ENCODE assay signal across 14 cellular contexts in the genomic region with DNA sequence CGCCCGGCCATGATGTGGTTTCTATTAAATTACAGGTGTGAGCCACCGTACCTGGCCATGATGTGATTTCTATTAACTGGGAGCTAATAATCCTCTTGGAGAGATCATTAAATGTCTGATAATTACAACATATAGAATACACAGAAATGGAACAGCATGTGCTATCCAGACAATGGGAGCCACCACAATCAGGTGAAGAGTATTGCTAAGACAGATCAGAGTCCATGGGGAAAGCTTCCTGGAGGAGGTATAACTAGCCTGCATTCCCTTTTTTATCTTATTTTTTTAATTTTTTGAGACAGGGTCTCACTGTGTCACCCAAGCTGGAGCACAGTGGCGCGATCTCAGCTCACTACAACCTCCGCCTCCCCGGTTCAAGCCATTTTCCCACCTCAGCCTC.
DNase-seq lines count a peak whose midpoint lies in the region; ATAC-seq, FAIRE-seq and TF ChIP-seq lines count a peak whose summit lies in the region.
"Had no signal": no experiment of that assay in that cellular context is flagged by ENCODE, and none has a peak within 500 bp of the region (broad histone marks: within the 10 kb centered on the region; RNA-seq: fewer than 3 reads in every experiment).

No MANE protein-coding gene starts in this region.

- no peak for TF ChIP-seq POLR2A in adrenal gland (IDR thresholded peaks at IDR 0.05)

- CTCF ChIA-PET in activated CD8-positive, alpha-beta T cell treated with anti-CD3 and anti-CD28 coated beads for 36 hours (lab: Charles Lee): no interaction called here

- H3K36me3 ChIP-seq in right atrium auricular region (no peaks in the 10 kb centered on the region), HUES6 (ENCODE audit: control insufficient read depth, insufficient read depth, low read length) (no peaks in the 10 kb centered on the region), adrenal gland (replicated peaks in 1 of 2) (no peaks in the 10 kb centered on the region), small intestine (ENCODE audit: control insufficient read depth in 2 of 2, insufficient read depth in 2 of 2, low read length in 2 of 2) (no peaks in the 10 kb centered on the region)

- no peaks in the 10 kb centered on the region for H3K4me1 ChIP-seq in right atrium auricular region
- peaks cover 16% of the 10 kb centered on the region for H3K4me1 ChIP-seq in HUES6 (ENCODE audit: control insufficient read depth, insufficient read depth, low read length)
- peaks cover 13 to 31% of the 10 kb centered on the region in 2 donors for H3K4me1 ChIP-seq in adrenal gland (replicated peaks in 1 of 2)
- peaks cover 2 to 4% of the 10 kb centered on the region in 2 donors for H3K4me1 ChIP-seq in small intestine (ENCODE audit: control insufficient read depth in 2 of 2, insufficient read depth in 1 of 2, low read depth in 1 of 2, low read length in 1 of 2)

- H3K4me3 Mint-ChIP-seq in activated CD8-positive, alpha-beta T cell treated with anti-CD3 and anti-CD28 coated beads for 36 hours: no peak overlapping the region
- H3K4me3 Mint-ChIP-seq: CD8-positive, alpha-beta T cell had no signal

- no peaks in the 10 kb centered on the region for H3K9me3 Mint-ChIP-seq in activated CD8-positive, alpha-beta T cell treated with anti-CD3 and anti-CD28 coated beads for 36 hours
- H3K9me3 Mint-ChIP-seq: CD8-positive, alpha-beta T cell had no signal

- H3K27ac ChIP-seq in right atrium auricular region: no peak overlapping the region
- 0 out of 2 replicates have a peak overlapping the region, but pooled peaks have one; percentile 28 for H3K27ac ChIP-seq in HUES6 (ENCODE audit: low read depth, low read length)
- H3K27ac ChIP-seq in adrenal gland: peak overlapping the region in 3 of 5 donors; percentile 19 to 91 (median 42)
- H3K27ac ChIP-seq in small intestine (ENCODE audit: low read depth in 1 of 2, low read length in 1 of 2): no peak overlapping the region
- H3K27ac ChIP-seq: C4-2B had no signal

- no peaks in the 10 kb centered on the region for H3K4me1 Mint-ChIP-seq in activated CD8-positive, alpha-beta T cell treated with anti-CD3 and anti-CD28 coated beads for 36 hours (ENCODE audit: low read depth)

- no peak overlapping the region for H3K27ac Mint-ChIP-seq in activated CD8-positive, alpha-beta T cell treated with anti-CD3 and anti-CD28 coated beads for 36 hours
- H3K27ac Mint-ChIP-seq: CD8-positive, alpha-beta T cell had no signal

- DNase-seq in Right ventricle myocardium superior: peak; percentile 39
- DNase-seq in right atrium auricular region (ENCODE audit: low spot score): no peak
- no peak for DNase-seq in adrenal gland
- DNase-seq in small intestine: peak; percentile 57
- DNase-seq in NCI-H510A (lab: John Stamatoyannopoulos, UW): no peak
- no peak for DNase-seq in activated CD8-positive, alpha-beta T cell treated with anti-CD3 and anti-CD28 coated beads for 36 hours
- DNase-seq in HPDE6-E6E7 (ENCODE audit: extremely low spot score): no peak
- DNase-seq: ACHN; CD8-positive, alpha-beta T cell; COR-L47 had no signal

- H3K36me3 Mint-ChIP-seq in activated CD8-positive, alpha-beta T cell treated with anti-CD3 and anti-CD28 coated beads for 36 hours (ENCODE audit: low read depth): no peaks in the 10 kb centered on the region
- H3K36me3 Mint-ChIP-seq: CD8-positive, alpha-beta T cell had no signal

- H3K27me3 ChIP-seq in right atrium auricular region (no peaks in the 10 kb centered on the region), HUES6 (ENCODE audit: control insufficient read depth, insufficient read depth, low read length) (no peaks in the 10 kb centered on the region), adrenal gland (no peaks in the 10 kb centered on the region), small intestine (ENCODE audit: control insufficient read depth in 2 of 2, insufficient read depth in 2 of 2, low read length in 2 of 2) (no peaks in the 10 kb centered on the region)

- intact Hi-C loops in Right ventricle myocardium superior (cut with DNase I) (no loop called here), adrenal gland (cut with DNase I) (no loop called here)
- intact Hi-C loops in activated CD8-positive, alpha-beta T cell treated with anti-CD3 and anti-CD28 coated beads for 36 hours (cut with micrococcal nuclease): no loop called here

- TF ChIP-seq CTCF in right atrium auricular region (IDR thresholded peaks at IDR 0.05) (no peak), adrenal gland (IDR thresholded peaks at IDR 0.05) (no peak)
- no peak for TF ChIP-seq CTCF in activated CD8-positive, alpha-beta T cell treated with anti-CD3 and anti-CD28 coated beads for 36 hours (IDR thresholded peaks at IDR 0.05)

- no peak overlapping the region for H3K4me3 ChIP-seq in right atrium auricular region
- H3K4me3 ChIP-seq in HUES6 (ENCODE audit: low read depth, low read length): no peak overlapping the region
- H3K4me3 ChIP-seq in adrenal gland: no peak overlapping the region
- no peak overlapping the region for H3K4me3 ChIP-seq in small intestine (ENCODE audit: low read depth in 1 of 2, low read length in 2 of 2)
- H3K4me3 ChIP-seq: K562 had no signal

- no peak for FAIRE-seq in small intestine (lab: Jason Lieb, UNC)
- FAIRE-seq: HTR-8/SVneo, K562 had no signal

- 95 to 99% (median 99%) methylated on average over 7 of the region's 7 CpGs for WGBS in adrenal gland, 4 donors
- 92 to 94% (median 94%) methylated on average over 7 of the region's 7 CpGs for WGBS in small intestine, 3 donors

- H3K9ac ChIP-seq in HUES6 (ENCODE audit: low read length): no peak overlapping the region

- no peak for ATAC-seq in Right ventricle myocardium superior (ENCODE audit: poor library complexity)
- ATAC-seq in activated CD8-positive, alpha-beta T cell treated with anti-CD3 and anti-CD28 coated beads for 36 hours: no peak
- ATAC-seq: CD8-positive, alpha-beta T cell; K562 had no signal

- H3K9me3 ChIP-seq in right atrium auricular region: no peaks in the 10 kb centered on the region
- H3K9me3 ChIP-seq in HUES6 (ENCODE audit: control insufficient read depth, insufficient read depth, low read depth, low read length): 0 out of 2 replicates have a peak, but pooled peaks cover 3% of the 10 kb centered on the region
- no peaks in the 10 kb centered on the region for H3K9me3 ChIP-seq in adrenal gland (replicated peaks in 1 of 3)
- no peaks in the 10 kb centered on the region for H3K9me3 ChIP-seq in small intestine (ENCODE audit: control insufficient read depth, low read depth)

- POLR2A ChIA-PET in activated CD8-positive, alpha-beta T cell treated with anti-CD3 and anti-CD28 coated beads for 36 hours (lab: Charles Lee): interaction anchor here (0.7 kb wide), 1 partner anchor 117 kb away, joined by 3 read pairs; no protein-coding TSS in a partner anchor

- peaks cover 6% of the 10 kb centered on the region for H3K27me3 Mint-ChIP-seq in activated CD8-positive, alpha-beta T cell treated with anti-CD3 and anti-CD28 coated beads for 36 hours

Comparison
In these comparisons a context has a peak if more than half of its experiments do, and no peak if none do; other contexts are left out.
1. DNase-seq: peak in Right ventricle myocardium superior (single experiment) and small intestine (single experiment); none in right atrium auricular region (single experiment), adrenal gland (0 of 7), NCI-H510A (single experiment), activated CD8-positive, alpha-beta T cell treated with anti-CD3 and anti-CD28 coated beads for 36 hours (single experiment) and HPDE6-E6E7 (single experiment).
2. H3K27ac ChIP-seq: peak in HUES6 (single experiment) and adrenal gland (3 of 5); none in right atrium auricular region (0 of 2) and small intestine (0 of 2).